ENCODE assay signal across 8 cellular contexts in genomic region chr1:179706339-179706941, GRCh38. TPM values are rescaled to one million over a fixed set of nuclear protein-coding genes. Genes with fewer than 3 reads are reported as not detected.
DNase-seq lines count a peak whose midpoint lies in the region; ATAC-seq and TF ChIP-seq lines count a peak whose summit lies in the region.

No MANE protein-coding gene starts in this region.

- H3K27me3 ChIP-seq in Panc1 (ENCODE audit: control insufficient read depth, insufficient read depth, low read length): peaks cover 9% of the 10 kb centered on the region; the same call in 1 of the 2 replicates

- no peak overlapping the region for H3K27ac ChIP-seq in Panc1 (ENCODE audit: low read length)

- DNase-seq in Daoy (ENCODE audit: low read depth) (peak; percentile 73), KG1 (lab: John Stamatoyannopoulos, UW) (peak; percentile 18), Panc1 (ENCODE audit: low read depth, low spot score) (no peak), globus pallidus (ENCODE audit: low spot score) (peak; percentile 58), retinal pigment epithelial cell (ENCODE audit: low read depth) (no peak)
- DNase-seq in activated T-helper 2 cell treated with anti-CD3 and anti-CD28 coated beads, Interferon-gamma antibody, Interleukin-2, Interleukin-4, amounts not matched to agents 10 μg/mL and 5 μg/mL and 100 μg/mL, durations not matched to agents 14 hours and 24 hours and 36 hours (ENCODE audit: low spot score): peak; percentile 40

- TF ChIP-seq CTCF in Panc1 (IDR thresholded peaks at IDR 0.05): peak; percentile 84
- TF ChIP-seq CTCF in retinal pigment epithelial cell (conservative IDR thresholded peaks at IDR 0.05; ENCODE audit: low read depth, low read length): peak; percentile 72

- no TSS peak for BruUV-seq in Panc1 (replicated peaks; lab: Mats Ljungman, UMichigan)

- H3K4me3 ChIP-seq in Panc1 (ENCODE audit: low read depth in 2 of 2, low read length in 2 of 2) (no peak overlapping the region), retinal pigment epithelial cell (ENCODE audit: low read length) (no peak overlapping the region)

- no peaks in the 10 kb centered on the region for H3K9me3 Mint-ChIP-seq in activated T-helper 2 cell treated with anti-CD3 and anti-CD28 coated beads, Interferon-gamma antibody, Interleukin-2, Interleukin-4, amounts not matched to agents 10 μg/mL and 5 μg/mL and 100 μg/mL, durations not matched to agents 14 hours and 24 hours and 36 hours

- H3K4me1 ChIP-seq in Panc1 (ENCODE audit: control insufficient read depth, insufficient read depth, low read length): no peaks in the 10 kb centered on the region

- POLR2A ChIA-PET in Panc1 (lab: Charles Lee): interaction anchor here (1.1 kb wide), 1 partner anchor 108 kb away, joined by 3 read pairs; no protein-coding TSS in a partner anchor

- no peak overlapping the region for H3K27ac Mint-ChIP-seq in activated T-helper 2 cell treated with anti-CD3 and anti-CD28 coated beads, Interferon-gamma antibody, Interleukin-2, Interleukin-4, amounts not matched to agents 10 μg/mL and 5 μg/mL and 100 μg/mL, durations not matched to agents 14 hours and 24 hours and 36 hours

- in situ Hi-C loops in Panc1 (cut with HindIII; ENCODE audit: low pct_unique_long_range_greater_than_20kb, low sequenced_read_pairs): no loop called here

- no peak overlapping the region for H3K4me3 Mint-ChIP-seq in activated T-helper 2 cell treated with anti-CD3 and anti-CD28 coated beads, Interferon-gamma antibody, Interleukin-2, Interleukin-4, amounts not matched to agents 10 μg/mL and 5 μg/mL and 100 μg/mL, durations not matched to agents 14 hours and 24 hours and 36 hours (ENCODE audit: low read depth)

- no peaks in the 10 kb centered on the region for H3K9me3 ChIP-seq in Panc1 (ENCODE audit: control insufficient read depth, insufficient read depth, low read depth, low read length)

- H3K4me1 Mint-ChIP-seq in activated T-helper 2 cell treated with anti-CD3 and anti-CD28 coated beads, Interferon-gamma antibody, Interleukin-2, Interleukin-4, amounts not matched to agents 10 μg/mL and 5 μg/mL and 100 μg/mL, durations not matched to agents 14 hours and 24 hours and 36 hours (ENCODE audit: low read depth): peaks cover 5% of the 10 kb centered on the region

- CTCF ChIA-PET in Panc1 (lab: Charles Lee): interaction anchor here (0.7 to 4.5 kb wide), 11 partner anchors 24 to 473 kb away, joined by 3 to 76 read pairs (median 4); no protein-coding TSS in a partner anchor

- no peaks in the 10 kb centered on the region for H3K36me3 ChIP-seq in Panc1 (ENCODE audit: control insufficient read depth, insufficient read depth, low read length)

- ATAC-seq in Panc1: no peak
- no peak for ATAC-seq in HG02623 (IDR thresholded peaks at IDR 0.05; ENCODE audit: unreplicated experiment)
- ATAC-seq in GM21390 (IDR thresholded peaks at IDR 0.05; ENCODE audit: unreplicated experiment): no peak

- no peaks in the 10 kb centered on the region for H3K36me3 Mint-ChIP-seq in activated T-helper 2 cell treated with anti-CD3 and anti-CD28 coated beads, Interferon-gamma antibody, Interleukin-2, Interleukin-4, amounts not matched to agents 10 μg/mL and 5 μg/mL and 100 μg/mL, durations not matched to agents 14 hours and 24 hours and 36 hours (ENCODE audit: low read depth)

- intact Hi-C loops in Panc1 (cut with micrococcal nuclease; ENCODE audit: unreplicated experiment): loop anchor here (1.0 kb wide), 2 partner anchors 103 to 108 kb away; no protein-coding TSS in a partner anchor
- intact Hi-C loops in activated T-helper 2 cell treated with anti-CD3 and anti-CD28 coated beads, Interferon-gamma antibody, Interleukin-2, Interleukin-4, amounts not matched to agents 10 μg/mL and 5 μg/mL and 100 μg/mL, durations not matched to agents 14 hours and 24 hours and 36 hours (cut with micrococcal nuclease): loop anchor here (1.0 to 10.0 kb wide), 3 partner anchors 103 to 468 kb away; no protein-coding TSS in a partner anchor

- peaks cover 2% of the 10 kb centered on the region for H3K27me3 Mint-ChIP-seq in activated T-helper 2 cell treated with anti-CD3 and anti-CD28 coated beads, Interferon-gamma antibody, Interleukin-2, Interleukin-4, amounts not matched to agents 10 μg/mL and 5 μg/mL and 100 μg/mL, durations not matched to agents 14 hours and 24 hours and 36 hours (ENCODE audit: low read depth)

RNA-seq across cellular contexts. Expression of gene FAM163A, which starts 36.7 kb away (rescaled TPM):
- 0.06 TPM in 1 of 2 replicates, not detected in the other for total RNA-seq in Daoy (2014; rRNA removed; shearing (Covaris generic))
- total RNA-seq in Panc1 (2021; ENCODE audit: unreplicated experiment): not detected
- polyA plus RNA-seq in Panc1 (2012; ENCODE audit: insufficient read length): not detected
- not detected in 2 replicates for total RNA-seq in activated T-helper 2 cell treated with anti-CD3 and anti-CD28 coated beads, Interferon-gamma antibody, Interleukin-2, Interleukin-4, amounts not matched to agents 10 μg/mL and 5 μg/mL and 100 μg/mL, durations not matched to agents 14 hours and 24 hours and 36 hours

Comparison
In these comparisons a context has a peak if more than half of its experiments do, and no peak if none do; other contexts are left out.
1. DNase-seq: peak in Daoy (single experiment), KG1 (single experiment), activated T-helper 2 cell treated with anti-CD3 and anti-CD28 coated beads, Interferon-gamma antibody, Interleukin-2, Interleukin-4, amounts not matched to agents 10 μg/mL and 5 μg/mL and 100 μg/mL, durations not matched to agents 14 hours and 24 hours and 36 hours (single experiment) and globus pallidus (single experiment); none in Panc1 (single experiment) and retinal pigment epithelial cell (single experiment).